In genomic region chr15:58770857-58771620, GRCh38 we compare ENCODE assay signal across 1 cellular context.
TF ChIP-seq lines count a peak whose summit lies in the region.

MINDY2 (plus strand) TSS chr15:58771302; CDS start chr15:58771396, 94 bp downstream.

TF ChIP-seq in K562, 482 proteins besides CTCF, POLR2A, EP300 and RAD21 (continued from another document and continues in another):
- 0 out of 2 replicates have a peak, but pooled peaks have one; percentile 32 for TF ChIP-seq ATF3 (IDR thresholded peaks at IDR 0.05)
- TF ChIP-seq ATF3 (CRISPR knock-in tag; conservative IDR thresholded peaks at IDR 0.05): 0 out of 2 replicates have a peak, but pooled peaks have one; percentile 37
- TF ChIP-seq STAT5B (CRISPR knock-in tag; IDR thresholded peaks at IDR 0.05): no peak
- TF ChIP-seq GABPA (tag; conservative IDR thresholded peaks at IDR 0.05; ENCODE audit: low read depth): peak; percentile 92
- TF ChIP-seq ZNF407 (IDR thresholded peaks at IDR 0.05; ENCODE audit: low read depth): no peak
- peak; percentile 54 for TF ChIP-seq C11orf30 (IDR thresholded peaks at IDR 0.05; ENCODE audit: low read depth)
- peak; percentile 97 for TF ChIP-seq HMGN3 (IDR thresholded peaks at IDR 0.05; ENCODE audit: borderline replicate concordance, extremely low read depth, insufficient read length, low read depth, low read length)
- no peak for TF ChIP-seq HMBOX1 (IDR thresholded peaks at IDR 0.05)
- peak; percentile 60; the same call in 1 of the 2 replicates for TF ChIP-seq ZNF449 (CRISPR knock-in tag; IDR thresholded peaks at IDR 0.05)
- peak; percentile 55 to 59; a peak in 2 of 4 replicates for TF ChIP-seq TEAD1 (CRISPR knock-in tag; IDR thresholded peaks at IDR 0.05)
- TF ChIP-seq SMAD3 (CRISPR knock-in tag; conservative IDR thresholded peaks at IDR 0.05): peak; percentile 78
- TF ChIP-seq FOXJ2 (tag; IDR thresholded peaks at IDR 0.05): peak; percentile 80
- peak; percentile 92 for TF ChIP-seq TAF7 (tag; IDR thresholded peaks at IDR 0.05)
- 0 out of 2 replicates have a peak, but pooled peaks have one; percentile 39 for TF ChIP-seq CBX1 (IDR thresholded peaks at IDR 0.05; ENCODE audit: low read depth)
- peak; percentile 33; the same call in 1 of the 2 replicates for TF ChIP-seq JUN (IDR thresholded peaks at IDR 0.05; ENCODE audit: borderline replicate concordance, low read depth, low read length)
- no peak for TF ChIP-seq JUN (CRISPR knock-in tag; IDR thresholded peaks at IDR 0.05; ENCODE audit: borderline replicate concordance)
- peak; percentile 94 for TF ChIP-seq PHF8 (IDR thresholded peaks at IDR 0.05; ENCODE audit: borderline replicate concordance, low read length)
- peak; percentile 62 for TF ChIP-seq PKNOX1 (IDR thresholded peaks at IDR 0.05)
- no peak for TF ChIP-seq CREB3 (tag; conservative IDR thresholded peaks at IDR 0.05; ENCODE audit: low read depth)
- TF ChIP-seq ZFP91 (CRISPR knock-in tag; IDR thresholded peaks at IDR 0.05): peak; percentile 78; the same call in 1 of the 2 replicates
- no peak for TF ChIP-seq THRB (CRISPR knock-in tag; conservative IDR thresholded peaks at IDR 0.05)
- no peak for TF ChIP-seq BMI1 (IDR thresholded peaks at IDR 0.05; ENCODE audit: low read length)
- TF ChIP-seq VEZF1 (CRISPR knock-in tag; IDR thresholded peaks at IDR 0.05): peak; percentile 79; the same call in 1 of the 2 replicates
- no peak for TF ChIP-seq RFX7 (CRISPR knock-in tag; IDR thresholded peaks at IDR 0.05)
- 0 out of 2 replicates have a peak, but pooled peaks have one; percentile 11 for TF ChIP-seq CBFA2T3 (IDR thresholded peaks at IDR 0.05)
- TF ChIP-seq UBTF (IDR thresholded peaks at IDR 0.05; ENCODE audit: borderline replicate concordance in 1 of 2, low read depth in 2 of 2, low read length in 2 of 2): peak in 1 of 2 experiments; percentile 85; a peak in 2 of 4 replicates
- TF ChIP-seq ZNF644 (tag; IDR thresholded peaks at IDR 0.05; ENCODE audit: low read depth): peak; percentile 52; the same call in 1 of the 2 replicates
- no peak for TF ChIP-seq MTA1 (IDR thresholded peaks at IDR 0.05; ENCODE audit: borderline replicate concordance)
- TF ChIP-seq PML (IDR thresholded peaks at IDR 0.05; ENCODE audit: low read length): peak; percentile 69; the same call in 1 of the 2 replicates
- peak; percentile 90 to 92 for TF ChIP-seq NRF1 (conservative IDR thresholded peaks at IDR 0.05 in 1 of 2, IDR thresholded peaks at IDR 0.05 in 1 of 2)
- TF ChIP-seq ATF4 (CRISPR knock-in tag; IDR thresholded peaks at IDR 0.05): 0 out of 2 replicates have a peak, but pooled peaks have one; percentile 29
